ENCODE assay signal across 1 cellular context in the genomic region with DNA sequence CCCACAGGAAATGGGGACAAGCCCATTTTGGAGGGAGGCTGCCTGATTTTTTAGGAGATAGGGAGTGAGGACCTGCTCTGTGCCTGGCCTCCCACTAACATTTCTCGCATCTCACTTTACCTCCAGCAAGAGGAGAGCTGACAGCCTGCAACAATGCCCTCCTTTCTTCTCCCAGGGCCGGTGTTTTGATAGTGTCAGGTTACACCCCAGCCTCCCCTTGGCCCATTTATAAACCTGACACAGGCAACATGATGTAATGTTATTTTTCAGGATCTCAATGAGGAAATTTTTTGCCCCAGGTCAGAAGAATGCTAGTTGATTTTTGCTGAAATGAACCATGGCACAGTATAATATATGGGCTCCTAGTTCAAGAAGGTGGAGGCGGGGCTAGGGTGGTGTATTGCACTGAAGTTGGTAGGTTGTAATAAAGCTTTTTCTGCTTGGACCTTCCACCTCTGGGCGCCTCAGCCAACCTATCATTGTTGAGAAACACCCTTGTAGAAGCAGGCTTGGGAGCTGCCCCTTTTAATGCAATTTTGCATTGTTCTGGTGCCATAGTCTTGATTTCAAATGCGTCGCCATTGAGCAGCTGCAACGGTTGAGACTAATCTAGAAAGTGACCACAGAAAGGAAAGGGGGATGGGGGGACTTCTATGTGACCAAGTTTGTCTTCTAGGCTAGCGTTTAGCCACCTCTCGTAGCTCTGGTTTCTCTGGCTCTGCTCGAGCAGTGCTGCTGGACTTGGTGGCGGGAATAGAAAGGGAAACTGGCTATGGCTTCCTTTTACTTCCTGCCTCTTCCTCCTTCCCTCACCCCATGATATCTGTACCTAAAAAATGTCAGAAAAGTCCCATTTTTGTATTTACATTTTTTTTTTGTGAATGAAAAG.
TF ChIP-seq lines count a peak whose summit lies in the region.

No MANE protein-coding gene starts in this region.

TF ChIP-seq in HepG2, 621 proteins besides CTCF, POLR2A, EP300 and RAD21 (continued from another document and continues in another):
- TF ChIP-seq, protein P1, sequence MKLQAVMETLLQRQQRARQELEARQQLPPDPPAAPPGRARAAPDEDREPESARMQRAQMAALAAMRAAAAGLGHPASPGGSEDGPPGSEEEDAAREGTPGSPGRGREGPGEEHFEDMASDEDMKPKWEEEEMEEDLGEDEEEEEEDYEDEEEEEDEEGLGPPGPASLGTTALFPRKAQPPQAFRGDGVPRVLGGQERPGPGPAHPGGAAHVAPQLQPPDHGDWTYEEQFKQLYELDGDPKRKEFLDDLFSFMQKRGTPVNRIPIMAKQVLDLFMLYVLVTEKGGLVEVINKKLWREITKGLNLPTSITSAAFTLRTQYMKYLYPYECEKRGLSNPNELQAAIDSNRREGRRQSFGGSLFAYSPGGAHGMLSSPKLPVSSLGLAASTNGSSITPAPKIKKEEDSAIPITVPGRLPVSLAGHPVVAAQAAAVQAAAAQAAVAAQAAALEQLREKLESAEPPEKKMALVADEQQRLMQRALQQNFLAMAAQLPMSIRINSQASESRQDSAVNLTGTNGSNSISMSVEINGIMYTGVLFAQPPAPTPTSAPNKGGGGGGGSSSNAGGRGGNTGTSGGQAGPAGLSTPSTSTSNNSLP (IDR thresholded peaks at IDR 0.05; ENCODE audit: low read depth, low read length) = peak; percentile 69
- TF ChIP-seq NCOA2 (CRISPR knock-in tag; IDR thresholded peaks at IDR 0.05) (peak; percentile 46; the same call in 1 of the 2 replicates), ZNF563 (CRISPR knock-in tag; IDR thresholded peaks at IDR 0.05) (no peak), TBX3 (IDR thresholded peaks at IDR 0.05; ENCODE audit: borderline replicate concordance) (no peak), CAMTA2 (CRISPR knock-in tag; IDR thresholded peaks at IDR 0.05; ENCODE audit: borderline replicate concordance) (no peak), ZNF260 (CRISPR knock-in tag; IDR thresholded peaks at IDR 0.05; ENCODE audit: borderline replicate concordance, low read depth) (no peak), XBP1 (CRISPR knock-in tag; IDR thresholded peaks at IDR 0.05) (no peak), HIVEP1 (CRISPR knock-in tag; IDR thresholded peaks at IDR 0.05) (no peak), ZFP36L1 (CRISPR knock-in tag; IDR thresholded peaks at IDR 0.05) (no peak), RXRA (CRISPR knock-in tag; IDR thresholded peaks at IDR 0.05) (no peak), TAF1 (CRISPR knock-in tag; IDR thresholded peaks at IDR 0.05) (no peak), SKI (IDR thresholded peaks at IDR 0.05; ENCODE audit: partially characterized antibody) (no peak), MLLT10 (CRISPR knock-in tag; IDR thresholded peaks at IDR 0.05) (no peak), ASH2L (IDR thresholded peaks at IDR 0.05; ENCODE audit: insufficient read length, low read depth, low read length) (peak; percentile 30), ZNF354B (CRISPR knock-in tag; IDR thresholded peaks at IDR 0.05) (no peak), AGO2 (optimal IDR thresholded peaks at IDR 0.05; ENCODE audit: low read depth, low read length) (no peak), ZNF282 (IDR thresholded peaks at IDR 0.05; ENCODE audit: partially characterized antibody) (no peak), DNMT1 (CRISPR knock-in tag; IDR thresholded peaks at IDR 0.05) (no peak), HCFC1 (IDR thresholded peaks at IDR 0.05; ENCODE audit: low read depth, low read length) (no peak), ZNF367 (CRISPR knock-in tag; IDR thresholded peaks at IDR 0.05; ENCODE audit: borderline replicate concordance) (no peak), KAT8 (CRISPR knock-in tag; IDR thresholded peaks at IDR 0.05) (no peak), ZNF747 (CRISPR knock-in tag; IDR thresholded peaks at IDR 0.05; ENCODE audit: borderline replicate concordance) (no peak), BRCA1 (CRISPR knock-in tag; IDR thresholded peaks at IDR 0.05) (no peak), HOXA5 (CRISPR knock-in tag; IDR thresholded peaks at IDR 0.05) (peak; percentile 82)
- TF ChIP-seq, protein P2, sequence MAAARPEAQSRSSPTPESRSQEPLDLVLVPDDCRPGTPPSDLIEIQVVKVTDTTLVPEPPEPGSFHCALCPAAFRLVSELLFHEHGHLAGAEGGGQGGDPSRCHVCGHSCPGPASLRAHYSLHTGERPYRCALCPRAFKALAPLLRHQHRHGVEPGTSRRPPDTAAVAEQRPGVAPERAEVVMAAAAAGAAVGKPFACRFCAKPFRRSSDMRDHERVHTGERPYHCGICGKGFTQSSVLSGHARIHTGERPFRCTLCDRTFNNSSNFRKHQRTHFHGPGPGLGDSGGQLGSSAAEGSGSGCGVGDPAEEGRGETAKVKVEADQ (CRISPR knock-in tag; IDR thresholded peaks at IDR 0.05; ENCODE audit: borderline replicate concordance) = no peak
- TF ChIP-seq, protein P3, sequence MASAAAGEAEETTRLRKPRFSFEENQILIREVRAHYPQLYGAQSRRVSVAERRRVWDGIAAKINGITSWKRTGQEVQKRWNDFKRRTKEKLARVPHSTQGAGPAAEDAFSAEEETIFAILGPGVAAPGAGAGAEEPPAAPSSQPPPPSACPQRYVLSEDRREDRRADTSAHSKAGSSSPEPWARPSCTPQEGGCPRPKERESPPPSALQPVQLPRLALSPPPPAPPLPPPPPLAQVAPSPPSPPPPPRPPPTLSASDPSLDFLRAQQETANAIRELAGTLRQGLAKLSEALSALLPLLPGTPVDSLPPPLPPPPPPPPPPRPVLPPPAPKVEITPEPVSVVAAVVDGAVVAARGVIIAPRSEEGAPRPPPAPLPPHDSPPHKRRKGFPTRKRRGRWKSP (CRISPR knock-in tag; IDR thresholded peaks at IDR 0.05) = no peak
- TF ChIP-seq, protein P4, sequence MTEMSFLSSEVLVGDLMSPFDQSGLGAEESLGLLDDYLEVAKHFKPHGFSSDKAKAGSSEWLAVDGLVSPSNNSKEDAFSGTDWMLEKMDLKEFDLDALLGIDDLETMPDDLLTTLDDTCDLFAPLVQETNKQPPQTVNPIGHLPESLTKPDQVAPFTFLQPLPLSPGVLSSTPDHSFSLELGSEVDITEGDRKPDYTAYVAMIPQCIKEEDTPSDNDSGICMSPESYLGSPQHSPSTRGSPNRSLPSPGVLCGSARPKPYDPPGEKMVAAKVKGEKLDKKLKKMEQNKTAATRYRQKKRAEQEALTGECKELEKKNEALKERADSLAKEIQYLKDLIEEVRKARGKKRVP (CRISPR knock-in tag; IDR thresholded peaks at IDR 0.05) = peak in 1 of 2 experiments; percentile 92; a peak in 2 of 4 replicates
- TF ChIP-seq, protein P5, sequence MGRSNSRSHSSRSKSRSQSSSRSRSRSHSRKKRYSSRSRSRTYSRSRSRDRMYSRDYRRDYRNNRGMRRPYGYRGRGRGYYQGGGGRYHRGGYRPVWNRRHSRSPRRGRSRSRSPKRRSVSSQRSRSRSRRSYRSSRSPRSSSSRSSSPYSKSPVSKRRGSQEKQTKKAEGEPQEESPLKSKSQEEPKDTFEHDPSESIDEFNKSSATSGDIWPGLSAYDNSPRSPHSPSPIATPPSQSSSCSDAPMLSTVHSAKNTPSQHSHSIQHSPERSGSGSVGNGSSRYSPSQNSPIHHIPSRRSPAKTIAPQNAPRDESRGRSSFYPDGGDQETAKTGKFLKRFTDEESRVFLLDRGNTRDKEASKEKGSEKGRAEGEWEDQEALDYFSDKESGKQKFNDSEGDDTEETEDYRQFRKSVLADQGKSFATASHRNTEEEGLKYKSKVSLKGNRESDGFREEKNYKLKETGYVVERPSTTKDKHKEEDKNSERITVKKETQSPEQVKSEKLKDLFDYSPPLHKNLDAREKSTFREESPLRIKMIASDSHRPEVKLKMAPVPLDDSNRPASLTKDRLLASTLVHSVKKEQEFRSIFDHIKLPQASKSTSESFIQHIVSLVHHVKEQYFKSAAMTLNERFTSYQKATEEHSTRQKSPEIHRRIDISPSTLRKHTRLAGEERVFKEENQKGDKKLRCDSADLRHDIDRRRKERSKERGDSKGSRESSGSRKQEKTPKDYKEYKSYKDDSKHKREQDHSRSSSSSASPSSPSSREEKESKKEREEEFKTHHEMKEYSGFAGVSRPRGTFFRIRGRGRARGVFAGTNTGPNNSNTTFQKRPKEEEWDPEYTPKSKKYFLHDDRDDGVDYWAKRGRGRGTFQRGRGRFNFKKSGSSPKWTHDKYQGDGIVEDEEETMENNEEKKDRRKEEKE (IDR thresholded peaks at IDR 0.05) = no peak
- TF ChIP-seq, protein P6, sequence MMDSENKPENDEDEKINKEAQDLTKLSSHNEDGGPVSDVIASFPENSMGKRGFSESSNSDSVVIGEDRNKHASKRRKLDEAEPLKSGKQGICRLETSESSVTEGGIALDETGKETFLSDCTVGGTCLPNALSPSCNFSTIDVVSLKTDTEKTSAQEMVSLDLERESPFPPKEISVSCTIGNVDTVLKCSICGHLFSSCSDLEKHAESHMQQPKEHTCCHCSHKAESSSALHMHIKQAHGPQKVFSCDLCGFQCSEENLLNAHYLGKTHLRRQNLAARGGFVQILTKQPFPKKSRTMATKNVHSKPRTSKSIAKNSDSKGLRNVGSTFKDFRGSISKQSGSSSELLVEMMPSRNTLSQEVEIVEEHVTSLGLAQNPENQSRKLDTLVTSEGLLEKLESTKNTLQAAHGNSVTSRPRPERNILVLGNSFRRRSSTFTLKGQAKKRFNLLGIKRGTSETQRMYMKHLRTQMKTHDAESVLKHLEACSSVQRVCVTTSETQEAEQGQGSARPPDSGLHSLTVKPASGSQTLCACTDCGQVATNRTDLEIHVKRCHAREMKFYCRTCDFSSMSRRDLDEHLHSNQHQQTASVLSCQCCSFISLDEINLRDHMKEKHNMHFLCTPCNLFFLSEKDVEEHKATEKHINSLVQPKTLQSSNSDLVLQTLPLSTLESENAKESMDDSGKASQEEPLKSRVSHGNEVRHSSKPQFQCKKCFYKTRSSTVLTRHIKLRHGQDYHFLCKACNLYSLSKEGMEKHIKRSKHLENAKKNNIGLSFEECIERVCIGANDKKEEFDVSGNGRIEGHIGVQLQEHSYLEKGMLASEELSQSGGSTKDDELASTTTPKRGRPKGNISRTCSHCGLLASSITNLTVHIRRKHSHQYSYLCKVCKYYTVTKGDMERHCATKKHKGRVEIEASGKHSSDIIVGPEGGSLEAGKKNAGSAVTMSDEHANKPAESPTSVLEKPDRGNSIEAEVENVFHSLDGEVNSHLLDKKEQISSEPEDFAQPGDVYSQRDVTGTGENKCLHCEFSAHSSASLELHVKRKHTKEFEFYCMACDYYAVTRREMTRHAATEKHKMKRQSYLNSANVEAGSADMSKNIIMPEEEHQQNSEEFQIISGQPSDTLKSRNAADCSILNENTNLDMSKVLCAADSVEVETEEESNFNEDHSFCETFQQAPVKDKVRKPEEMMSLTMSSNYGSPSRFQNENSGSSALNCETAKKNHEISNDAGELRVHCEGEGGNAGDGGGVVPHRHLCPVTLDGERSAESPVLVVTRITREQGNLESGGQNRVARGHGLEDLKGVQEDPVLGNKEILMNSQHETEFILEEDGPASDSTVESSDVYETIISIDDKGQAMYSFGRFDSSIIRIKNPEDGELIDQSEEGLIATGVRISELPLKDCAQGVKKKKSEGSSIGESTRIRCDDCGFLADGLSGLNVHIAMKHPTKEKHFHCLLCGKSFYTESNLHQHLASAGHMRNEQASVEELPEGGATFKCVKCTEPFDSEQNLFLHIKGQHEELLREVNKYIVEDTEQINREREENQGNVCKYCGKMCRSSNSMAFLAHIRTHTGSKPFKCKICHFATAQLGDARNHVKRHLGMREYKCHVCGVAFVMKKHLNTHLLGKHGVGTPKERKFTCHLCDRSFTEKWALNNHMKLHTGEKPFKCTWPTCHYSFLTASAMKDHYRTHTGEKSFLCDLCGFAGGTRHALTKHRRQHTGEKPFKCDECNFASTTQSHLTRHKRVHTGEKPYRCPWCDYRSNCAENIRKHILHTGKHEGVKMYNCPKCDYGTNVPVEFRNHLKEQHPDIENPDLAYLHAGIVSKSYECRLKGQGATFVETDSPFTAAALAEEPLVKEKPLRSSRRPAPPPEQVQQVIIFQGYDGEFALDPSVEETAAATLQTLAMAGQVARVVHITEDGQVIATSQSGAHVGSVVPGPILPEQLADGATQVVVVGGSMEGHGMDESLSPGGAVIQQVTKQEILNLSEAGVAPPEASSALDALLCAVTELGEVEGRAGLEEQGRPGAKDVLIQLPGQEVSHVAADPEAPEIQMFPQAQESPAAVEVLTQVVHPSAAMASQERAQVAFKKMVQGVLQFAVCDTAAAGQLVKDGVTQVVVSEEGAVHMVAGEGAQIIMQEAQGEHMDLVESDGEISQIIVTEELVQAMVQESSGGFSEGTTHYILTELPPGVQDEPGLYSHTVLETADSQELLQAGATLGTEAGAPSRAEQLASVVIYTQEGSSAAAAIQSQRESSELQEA (CRISPR knock-in tag; IDR thresholded peaks at IDR 0.05; ENCODE audit: not compliant biosample characterization) = no peak
- TF ChIP-seq, protein P7, sequence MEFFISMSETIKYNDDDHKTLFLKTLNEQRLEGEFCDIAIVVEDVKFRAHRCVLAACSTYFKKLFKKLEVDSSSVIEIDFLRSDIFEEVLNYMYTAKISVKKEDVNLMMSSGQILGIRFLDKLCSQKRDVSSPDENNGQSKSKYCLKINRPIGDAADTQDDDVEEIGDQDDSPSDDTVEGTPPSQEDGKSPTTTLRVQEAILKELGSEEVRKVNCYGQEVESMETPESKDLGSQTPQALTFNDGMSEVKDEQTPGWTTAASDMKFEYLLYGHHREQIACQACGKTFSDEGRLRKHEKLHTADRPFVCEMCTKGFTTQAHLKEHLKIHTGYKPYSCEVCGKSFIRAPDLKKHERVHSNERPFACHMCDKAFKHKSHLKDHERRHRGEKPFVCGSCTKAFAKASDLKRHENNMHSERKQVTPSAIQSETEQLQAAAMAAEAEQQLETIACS (CRISPR knock-in tag; IDR thresholded peaks at IDR 0.05) = no peak
- TF ChIP-seq, protein P8, sequence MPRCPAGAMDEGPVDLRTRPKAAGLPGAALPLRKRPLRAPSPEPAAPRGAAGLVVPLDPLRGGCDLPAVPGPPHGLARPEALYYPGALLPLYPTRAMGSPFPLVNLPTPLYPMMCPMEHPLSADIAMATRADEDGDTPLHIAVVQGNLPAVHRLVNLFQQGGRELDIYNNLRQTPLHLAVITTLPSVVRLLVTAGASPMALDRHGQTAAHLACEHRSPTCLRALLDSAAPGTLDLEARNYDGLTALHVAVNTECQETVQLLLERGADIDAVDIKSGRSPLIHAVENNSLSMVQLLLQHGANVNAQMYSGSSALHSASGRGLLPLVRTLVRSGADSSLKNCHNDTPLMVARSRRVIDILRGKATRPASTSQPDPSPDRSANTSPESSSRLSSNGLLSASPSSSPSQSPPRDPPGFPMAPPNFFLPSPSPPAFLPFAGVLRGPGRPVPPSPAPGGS (CRISPR knock-in tag; IDR thresholded peaks at IDR 0.05) = no peak
- TF ChIP-seq, protein P9, sequence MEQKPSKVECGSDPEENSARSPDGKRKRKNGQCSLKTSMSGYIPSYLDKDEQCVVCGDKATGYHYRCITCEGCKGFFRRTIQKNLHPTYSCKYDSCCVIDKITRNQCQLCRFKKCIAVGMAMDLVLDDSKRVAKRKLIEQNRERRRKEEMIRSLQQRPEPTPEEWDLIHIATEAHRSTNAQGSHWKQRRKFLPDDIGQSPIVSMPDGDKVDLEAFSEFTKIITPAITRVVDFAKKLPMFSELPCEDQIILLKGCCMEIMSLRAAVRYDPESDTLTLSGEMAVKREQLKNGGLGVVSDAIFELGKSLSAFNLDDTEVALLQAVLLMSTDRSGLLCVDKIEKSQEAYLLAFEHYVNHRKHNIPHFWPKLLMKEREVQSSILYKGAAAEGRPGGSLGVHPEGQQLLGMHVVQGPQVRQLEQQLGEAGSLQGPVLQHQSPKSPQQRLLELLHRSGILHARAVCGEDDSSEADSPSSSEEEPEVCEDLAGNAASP (CRISPR knock-in tag; IDR thresholded peaks at IDR 0.05; ENCODE audit: borderline replicate concordance) = no peak
